2 cellular contexts compared by ENCODE assay signal in the genomic region with DNA sequence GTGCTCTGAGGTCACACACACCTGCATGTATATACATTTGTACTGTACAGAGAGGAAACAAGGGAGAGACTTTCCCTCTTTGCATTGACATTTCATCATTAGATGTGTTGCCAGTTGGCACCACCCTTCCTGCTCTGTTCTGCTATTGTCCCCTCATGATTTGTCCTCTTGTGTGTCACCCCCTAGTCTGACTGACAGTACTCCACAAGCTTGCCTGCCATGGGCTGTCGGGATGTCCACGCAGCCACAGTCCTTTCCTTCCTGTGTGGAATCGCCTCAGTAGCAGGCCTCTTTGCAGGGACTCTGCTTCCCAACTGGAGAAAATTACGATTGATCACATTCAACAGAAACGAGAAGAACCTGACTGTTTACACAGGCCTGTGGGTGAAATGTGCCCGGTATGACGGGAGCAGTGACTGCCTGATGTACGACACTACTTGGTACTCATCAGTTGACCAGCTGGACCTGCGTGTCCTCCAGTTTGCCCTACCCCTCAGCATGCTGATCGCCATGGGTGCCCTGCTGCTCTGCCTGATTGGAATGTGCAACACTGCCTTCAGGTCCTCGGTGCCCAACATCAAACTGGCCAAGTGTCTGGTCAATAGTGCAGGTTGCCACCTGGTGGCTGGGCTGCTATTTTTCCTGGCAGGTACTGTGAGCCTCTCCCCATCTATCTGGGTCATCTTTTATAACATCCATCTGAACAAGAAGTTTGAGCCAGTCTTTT.
TF ChIP-seq lines count a peak whose summit lies in the region.

No MANE protein-coding gene starts in this region.

TF ChIP-seq in A549, 52 proteins besides CTCF, POLR2A, EP300 and RAD21:
- TF ChIP-seq SMC3 (IDR thresholded peaks at IDR 0.05) (peak; percentile 37; the same call in 2 of the 3 replicates), EHMT2 (IDR thresholded peaks at IDR 0.05; ENCODE audit: low read depth) (no peak)
TF ChIP-seq in A549: peak in this region for 1.

TF ChIP-seq in H1, 55 proteins besides CTCF, POLR2A, EP300 and RAD21:
- TF ChIP-seq EZH2 (IDR thresholded peaks at IDR 0.05; ENCODE audit: low read depth, low read length, severe bottlenecking) (no peak), TEAD4 (IDR thresholded peaks at IDR 0.05; ENCODE audit: low read depth, low read length) (0 out of 2 replicates have a peak, but pooled peaks have one; percentile 42), NRF1 (IDR thresholded peaks at IDR 0.05; ENCODE audit: low read depth, low read length) (no peak), SIX5 (IDR thresholded peaks at IDR 0.05; ENCODE audit: low read depth, low read length) (no peak), TAF1 (IDR thresholded peaks at IDR 0.05; ENCODE audit: low read depth, low read length) (no peak)
